Comparison of ENCODE assay signal across 13 cellular contexts in genomic region chr19:8640402-8641004, GRCh38. TPM values are rescaled to one million over a fixed set of nuclear protein-coding genes. Genes with fewer than 3 reads are reported as not detected.
DNase-seq lines count a peak whose midpoint lies in the region; ATAC-seq, FAIRE-seq and TF ChIP-seq lines count a peak whose summit lies in the region.
"Had no signal": no experiment of that assay in that cellular context is flagged by ENCODE, and none has a peak within 500 bp of the region (broad histone marks: within the 10 kb centered on the region; RNA-seq: fewer than 3 reads in every experiment).

No MANE protein-coding gene starts in this region.

- H3K27me3 ChIP-seq in Peyer's patch (no peaks in the 10 kb centered on the region), pancreas (no peaks in the 10 kb centered on the region)

- H3K9me3 ChIP-seq in Peyer's patch, result no peaks in the 10 kb centered on the region
- no peaks in the 10 kb centered on the region for H3K9me3 ChIP-seq in pancreas

- H3K4me3 ChIP-seq in Peyer's patch, result no peak overlapping the region
- H3K4me3 ChIP-seq in pancreas, result no peak overlapping the region
- H3K4me3 ChIP-seq: smooth muscle cell had no signal

- ATAC-seq in Right ventricle myocardium inferior, result peak; percentile 68
- ATAC-seq in pancreas, result peak in 3 of 4 donors; percentile 38 to 74 (median 66)
- no peak for ATAC-seq in GM18511 (IDR thresholded peaks at IDR 0.05; ENCODE audit: unreplicated experiment)

- H3K36me3 ChIP-seq in Peyer's patch, result no peaks in the 10 kb centered on the region
- H3K36me3 ChIP-seq in pancreas, result no peaks in the 10 kb centered on the region

- no peak for FAIRE-seq in pancreas (lab: Jason Lieb, UNC)

- peaks cover 0 to 33% (median 0%) of the 10 kb centered on the region in 4 donors for H3K4me1 ChIP-seq in Peyer's patch
- H3K4me1 ChIP-seq in pancreas, result no peaks in the 10 kb centered on the region

- intact Hi-C loops in Right ventricle myocardium inferior (cut with DNase I), result loop anchor here (2.0 kb wide), 1 partner anchor 60 kb away; no protein-coding TSS in a partner anchor
- intact Hi-C loops in pancreas (cut with DNase I), result no loop called here

- 53 to 56% methylated on average over 12 of the region's 12 CpGs for WGBS in pancreas, 2 donors

- TF ChIP-seq POLR2A in Peyer's patch (IDR thresholded peaks at IDR 0.05), result no peak

- H3K27ac ChIP-seq in Peyer's patch (peak overlapping the region in 3 of 4 donors; percentile 31 to 65 (median 43)), pancreas (peak overlapping the region in 1 of 4 donors; percentile 9)

- DNase-seq in Ammon's horn (ENCODE audit: low spot score) (peak; percentile 60), Peyer's patch (peak in 2 of 3 donors; percentile 64 to 71), Right ventricle myocardium inferior (ENCODE audit: missing footprints) (peak; percentile 84), pancreas (peak in 1 of 6 donors; percentile 50), NCI-H69 (lab: John Stamatoyannopoulos, UW) (no peak), OCI-M2 (lab: John Stamatoyannopoulos, UW; ENCODE audit: unreplicated experiment) (no peak)
- no peak for DNase-seq in activated CD8-positive, alpha-beta memory T cell treated with anti-CD3 and anti-CD28 coated beads, Interleukin-2, amount 50 U/mL, for 4 hours
- DNase-seq: Karpas-422, NCI-H2171 treated with DMSO at 0.1 percent for 48 hours had no signal

- TF ChIP-seq CTCF in Peyer's patch (IDR thresholded peaks at IDR 0.05) (no peak), pancreas (IDR thresholded peaks at IDR 0.05) (no peak)

RNA-seq across cellular contexts. Expression of gene NFILZ, which starts 10.1 kb away (rescaled TPM):
- total RNA-seq in Peyer's patch (not detected), Right ventricle myocardium inferior (not detected), pancreas (not detected)
- not detected for polyA plus RNA-seq in pancreas
- total RNA-seq: RPMI7951, smooth muscle cell had no signal
- polyA plus RNA-seq: AG04450, smooth muscle cell had no signal

RNA-seq across cellular contexts. Expression of gene ADAMTS10, which starts 30.0 kb away (rescaled TPM):
- total RNA-seq in Peyer's patch (10 to 100 TPM in 3 of 4 donors, not detected in 1; 26.5 to 92.4 (median 37.2) TPM), Right ventricle myocardium inferior (10.0 TPM), pancreas (10 to 100 TPM in 4 of 6 donors, 1 to 10 TPM in 2; 6.7 to 45.2 (median 15.7) TPM)
- polyA plus RNA-seq in pancreas, result 100 to 1,000 TPM in 1 of 2 donors, 10 to 100 TPM in 1; 46.6 to 106 TPM
- total RNA-seq: RPMI7951 had no signal

RNA-seq across cellular contexts. Expression of gene ACTL9, which starts 58.1 kb away (rescaled TPM):
- total RNA-seq in Peyer's patch, result not detected
- total RNA-seq in Right ventricle myocardium inferior, result not detected
- total RNA-seq in pancreas, result not detected
- not detected for polyA plus RNA-seq in pancreas
- total RNA-seq: RPMI7951, smooth muscle cell had no signal
- polyA plus RNA-seq: AG04450, smooth muscle cell had no signal

Comparison
In these comparisons a context has a peak if more than half of its experiments do, and no peak if none do; other contexts are left out.
1. DNase-seq: peak in Ammon's horn (single experiment), Peyer's patch (2 of 3) and Right ventricle myocardium inferior (single experiment); none in NCI-H69 (single experiment), OCI-M2 (single experiment) and activated CD8-positive, alpha-beta memory T cell treated with anti-CD3 and anti-CD28 coated beads, Interleukin-2, amount 50 U/mL, for 4 hours (single experiment).